ENCODE assay signal across 27 cellular contexts in the genomic region with DNA sequence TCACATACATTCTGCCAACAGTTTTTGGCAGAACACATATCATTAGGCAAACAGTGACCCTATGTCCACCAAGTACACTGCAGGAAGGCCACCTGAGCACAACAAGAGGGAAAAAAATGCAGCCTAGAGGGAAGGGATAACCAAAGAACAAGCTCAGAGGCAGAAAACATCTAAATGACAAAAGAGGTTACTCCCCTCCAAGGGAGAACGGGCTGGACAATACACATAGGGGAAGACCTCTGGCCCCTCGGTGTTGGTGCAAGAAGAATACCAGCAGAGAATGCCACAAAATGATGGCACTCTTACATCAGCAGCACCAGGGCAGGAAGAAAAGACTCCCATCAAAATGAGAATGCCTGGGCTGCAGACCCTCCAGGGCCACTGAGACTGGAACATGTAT.
"Had no signal": no experiment of that assay in that cellular context is flagged by ENCODE, and none has a peak within 500 bp of the region (broad histone marks: within the 10 kb centered on the region; RNA-seq: fewer than 3 reads in every experiment).

No MANE protein-coding gene starts in this region.

- H3K27me3 ChIP-seq: ascending aorta, breast epithelium, cardiac muscle cell, colonic mucosa, esophagus squamous epithelium had no signal

- H3K36me3 ChIP-seq: ascending aorta, breast epithelium, cardiac muscle cell, colonic mucosa, esophagus squamous epithelium, gastroesophageal sphincter had no signal

- H3K4me3 ChIP-seq: ascending aorta, breast epithelium, cardiac muscle cell, colonic mucosa, dorsolateral prefrontal cortex, esophagus squamous epithelium, gastroesophageal sphincter had no signal

- H3K9me3 ChIP-seq: ascending aorta, breast epithelium, colonic mucosa, esophagus squamous epithelium, gastroesophageal sphincter had no signal

- H3K27ac ChIP-seq: ascending aorta, breast epithelium, cardiac muscle cell, colonic mucosa, dorsolateral prefrontal cortex, esophagus squamous epithelium, gastroesophageal sphincter had no signal

- H3K4me1 ChIP-seq: ascending aorta, breast epithelium, colonic mucosa, esophagus squamous epithelium, gastroesophageal sphincter had no signal

- DNase-seq: activated CD4-positive, alpha-beta memory T cell treated with anti-CD3 and anti-CD28 coated beads, Interleukin-2, amount 10 ng/mL, durations not matched to agents 7 days and 5 days; activated CD4-positive, alpha-beta T cell treated with anti-CD3 and anti-CD28 coated beads for 1 hour; activated CD4-positive, alpha-beta T cell treated with anti-CD3 and anti-CD28 coated beads for 4 hours; activated CD4-positive, alpha-beta T cell treated with anti-CD3 and anti-CD28 coated beads, Interleukin-2, amount 10 ng/mL, durations not matched to agents 7 days and 5 days; activated CD4-positive, alpha-beta T cell treated with anti-CD3 and anti-CD28 coated beads, Interleukin-2, amount 50 U/mL, for 4 hours; activated CD8-positive, alpha-beta memory T cell treated with anti-CD3 and anti-CD28 coated beads, Interleukin-2, amount 50 U/mL, for 48 hours; activated gamma-delta T cell; activated naive CD4-positive, alpha-beta T cell; activated naive CD4-positive, alpha-beta T cell treated with anti-CD3 and anti-CD28 coated beads, Interleukin-2, amount 10 ng/mL, durations not matched to agents 7 days and 5 days; activated naive CD8-positive, alpha-beta T cell treated with anti-CD3 and anti-CD28 coated beads, Interleukin-2, amount 10 ng/mL, durations not matched to agents 7 days and 5 days; activated T-cell treated with anti-CD3 and anti-CD28 coated beads for 4 hours; activated T-cell treated with anti-CD3 and anti-CD28 coated beads, Interleukin-2, amount 50 U/mL, for 24 hours; activated T-cell treated with anti-CD3 and anti-CD28 coated beads, Interleukin-2, amount 50 U/mL, for 72 hours; central memory CD4-positive, alpha-beta T cell; cerebellar nuclear complex; colonic mucosa; dorsolateral prefrontal cortex; effector memory CD4-positive, alpha-beta T cell; endodermal cell; erythroblast; esophagus squamous epithelium; foreskin melanocyte; T-helper 2 cell had no signal
